ENCODE assay signal across 1 cellular context in genomic region chr19:54462713-54463530, GRCh38.
A peak's percentile ranks its signal among the peaks of the same experiment; 100 is the strongest.
TF ChIP-seq lines count a peak whose summit lies in the region.

No MANE protein-coding gene starts in this region.

TF ChIP-seq in HepG2, 621 proteins besides CTCF, POLR2A, EP300 and RAD21 (continued from another document and continues in another):
- TF ChIP-seq GMEB2 (CRISPR knock-in tag; IDR thresholded peaks at IDR 0.05; ENCODE audit: low read depth) (no peak), RBM22 (optimal IDR thresholded peaks at IDR 0.05; ENCODE audit: low read length) (peak; percentile 72), TFDP2 (CRISPR knock-in tag; IDR thresholded peaks at IDR 0.05) (0 out of 2 replicates have a peak, but pooled peaks have one; percentile 43), ZNF703 (CRISPR knock-in tag; IDR thresholded peaks at IDR 0.05; ENCODE audit: borderline replicate concordance) (peak; percentile 60; the same call in 1 of the 2 replicates), ZNF251 (CRISPR knock-in tag; IDR thresholded peaks at IDR 0.05) (peak; percentile 84; the same call in 1 of the 2 replicates), ZBTB21 (CRISPR knock-in tag; IDR thresholded peaks at IDR 0.05) (no peak), ARNT (IDR thresholded peaks at IDR 0.05) (no peak), TOE1 (CRISPR knock-in tag; IDR thresholded peaks at IDR 0.05) (no peak), ZNF513 (CRISPR knock-in tag; conservative IDR thresholded peaks at IDR 0.05) (0 out of 2 replicates have a peak, but pooled peaks have one; percentile 80), RFX5 (IDR thresholded peaks at IDR 0.05; ENCODE audit: low read depth, low read length) (no peak), SMARCE1 (IDR thresholded peaks at IDR 0.05; ENCODE audit: borderline replicate concordance) (no peak), ONECUT2 (CRISPR knock-in tag; IDR thresholded peaks at IDR 0.05) (no peak), MIER2 (CRISPR knock-in tag; IDR thresholded peaks at IDR 0.05) (no peak), KLF13 (CRISPR knock-in tag; IDR thresholded peaks at IDR 0.05) (no peak), ZNF280B (CRISPR knock-in tag; IDR thresholded peaks at IDR 0.05; ENCODE audit: borderline replicate concordance) (no peak), BRCA1 (CRISPR knock-in tag; IDR thresholded peaks at IDR 0.05) (no peak), ZKSCAN5 (CRISPR knock-in tag; IDR thresholded peaks at IDR 0.05) (no peak), ZMYM4 (CRISPR knock-in tag; IDR thresholded peaks at IDR 0.05) (peak; percentile 29; the same call in 1 of the 2 replicates), SMAD1 (CRISPR knock-in tag; IDR thresholded peaks at IDR 0.05; ENCODE audit: borderline replicate concordance, low read depth) (no peak), ZNF850 (CRISPR knock-in tag; conservative IDR thresholded peaks at IDR 0.05) (no peak), ZBTB14 (CRISPR knock-in tag; IDR thresholded peaks at IDR 0.05) (peak; percentile 56), PRMT3 (CRISPR knock-in tag; IDR thresholded peaks at IDR 0.05; ENCODE audit: borderline replicate concordance, low read depth) (no peak), FLYWCH1 (CRISPR knock-in tag; IDR thresholded peaks at IDR 0.05) (no peak), RARA (CRISPR knock-in tag; IDR thresholded peaks at IDR 0.05) (no peak), ZNF530 (CRISPR knock-in tag; IDR thresholded peaks at IDR 0.05; ENCODE audit: low read depth) (peak; percentile 45; the same call in 1 of the 2 replicates), HOXA3 (CRISPR knock-in tag; IDR thresholded peaks at IDR 0.05) (peak; percentile 21; the same call in 1 of the 2 replicates), NR3C1 (CRISPR knock-in tag; IDR thresholded peaks at IDR 0.05) (no peak), EEA1 (CRISPR knock-in tag; IDR thresholded peaks at IDR 0.05; ENCODE audit: borderline replicate concordance) (peak; percentile 82; the same call in 1 of the 2 replicates), TRAFD1 (CRISPR knock-in tag; IDR thresholded peaks at IDR 0.05; ENCODE audit: borderline replicate concordance) (no peak), ZNF484 (CRISPR knock-in tag; IDR thresholded peaks at IDR 0.05; ENCODE audit: borderline replicate concordance, low read depth) (peak; percentile 33; the same call in 1 of the 2 replicates), FOXP1 (IDR thresholded peaks at IDR 0.05) (no peak), FOXP1 (CRISPR knock-in tag; IDR thresholded peaks at IDR 0.05) (no peak), ZNF549 (CRISPR knock-in tag; IDR thresholded peaks at IDR 0.05) (no peak), AKAP8 (CRISPR knock-in tag; IDR thresholded peaks at IDR 0.05) (peak; percentile 98), RFX3 (CRISPR knock-in tag; IDR thresholded peaks at IDR 0.05) (no peak), TAF1 (CRISPR knock-in tag; IDR thresholded peaks at IDR 0.05) (peak; percentile 36; the same call in 1 of the 2 replicates), NFKB2 (CRISPR knock-in tag; IDR thresholded peaks at IDR 0.05; ENCODE audit: borderline replicate concordance) (peak; percentile 61; the same call in 1 of the 2 replicates), KDM5B (CRISPR knock-in tag; IDR thresholded peaks at IDR 0.05; ENCODE audit: borderline replicate concordance) (peak; percentile 75; the same call in 1 of the 2 replicates), ZNF503 (CRISPR knock-in tag; IDR thresholded peaks at IDR 0.05) (no peak), ZNF136 (CRISPR knock-in tag; IDR thresholded peaks at IDR 0.05; ENCODE audit: low read depth) (no peak), ZNF430 (CRISPR knock-in tag; IDR thresholded peaks at IDR 0.05) (peak; percentile 20; the same call in 1 of the 2 replicates), PATZ1 (CRISPR knock-in tag; IDR thresholded peaks at IDR 0.05) (peak; percentile 41; the same call in 1 of the 2 replicates), SNAPC4 (CRISPR knock-in tag; IDR thresholded peaks at IDR 0.05) (no peak), TOPORS (CRISPR knock-in tag; IDR thresholded peaks at IDR 0.05) (peak; percentile 82; the same call in 1 of the 2 replicates), MYC (CRISPR knock-in tag; IDR thresholded peaks at IDR 0.05; ENCODE audit: borderline replicate concordance) (peak; percentile 93; the same call in 1 of the 2 replicates)
